In the genomic region with DNA sequence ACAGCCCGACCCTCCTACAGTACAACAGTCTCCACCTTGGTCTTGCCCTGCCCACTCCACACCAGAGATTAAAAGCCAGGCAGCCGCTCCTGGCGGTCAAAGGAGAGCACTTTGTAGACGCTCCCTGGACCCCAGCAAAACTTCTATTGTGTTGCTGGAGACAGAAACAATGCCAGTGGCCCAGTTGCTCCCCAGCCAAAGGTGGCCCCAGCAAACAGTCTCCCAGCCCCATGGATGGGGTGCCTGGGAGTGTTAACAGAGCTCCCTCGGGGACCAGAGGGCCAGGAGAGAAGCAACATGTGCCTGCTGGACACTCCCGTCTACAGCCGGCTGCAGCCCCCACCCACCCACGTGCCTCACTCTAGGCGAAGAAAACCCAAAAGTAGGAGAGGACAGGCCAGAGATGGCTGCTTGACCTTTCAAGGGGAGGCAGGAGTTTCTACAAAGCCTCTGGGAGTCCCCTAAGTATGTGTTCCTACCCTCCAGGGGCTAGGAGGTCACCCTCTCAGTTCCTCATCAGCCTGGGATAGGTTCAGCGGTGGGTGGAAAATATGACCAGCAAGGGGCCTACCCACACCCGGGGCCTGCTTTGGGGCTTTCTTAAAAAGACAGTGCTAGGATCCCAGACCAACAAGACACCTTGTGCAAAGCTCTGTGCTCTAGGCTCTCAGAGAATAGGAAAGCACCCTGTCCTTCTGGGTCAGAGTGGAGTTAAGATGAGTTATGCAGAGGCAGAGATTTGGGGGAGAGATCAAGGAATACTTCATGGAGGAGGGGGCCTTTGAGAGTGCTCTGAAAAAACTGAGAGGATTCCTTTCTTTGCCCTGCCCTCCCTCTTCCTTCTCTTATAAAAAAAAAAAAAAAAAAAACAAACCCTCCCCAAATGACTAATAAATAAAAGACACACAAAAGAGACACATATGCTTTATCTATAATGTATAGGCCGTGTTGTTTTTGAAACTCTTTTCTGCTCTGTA, we compare ENCODE assay signal across 1 cellular context.
TF ChIP-seq lines count a peak whose summit lies in the region.

No MANE protein-coding gene starts in this region.

TF ChIP-seq in K562, 482 proteins besides CTCF, POLR2A, EP300 and RAD21 (continued from another document and continues in another):
- TF ChIP-seq ATF4 (CRISPR knock-in tag; IDR thresholded peaks at IDR 0.05): no peak
- TF ChIP-seq POLR3G (IDR thresholded peaks at IDR 0.05; ENCODE audit: extremely low read depth, insufficient read length, insufficient replicate concordance): no peak
- TF ChIP-seq HDAC8 (tag; IDR thresholded peaks at IDR 0.05): no peak
- 0 out of 2 replicates have a peak, but pooled peaks have one; percentile 45 for TF ChIP-seq BCOR (IDR thresholded peaks at IDR 0.05)
- TF ChIP-seq VEZF1 (CRISPR knock-in tag; IDR thresholded peaks at IDR 0.05): 0 out of 2 replicates have a peak, but pooled peaks have one; percentile 23
- TF ChIP-seq, protein P1, sequence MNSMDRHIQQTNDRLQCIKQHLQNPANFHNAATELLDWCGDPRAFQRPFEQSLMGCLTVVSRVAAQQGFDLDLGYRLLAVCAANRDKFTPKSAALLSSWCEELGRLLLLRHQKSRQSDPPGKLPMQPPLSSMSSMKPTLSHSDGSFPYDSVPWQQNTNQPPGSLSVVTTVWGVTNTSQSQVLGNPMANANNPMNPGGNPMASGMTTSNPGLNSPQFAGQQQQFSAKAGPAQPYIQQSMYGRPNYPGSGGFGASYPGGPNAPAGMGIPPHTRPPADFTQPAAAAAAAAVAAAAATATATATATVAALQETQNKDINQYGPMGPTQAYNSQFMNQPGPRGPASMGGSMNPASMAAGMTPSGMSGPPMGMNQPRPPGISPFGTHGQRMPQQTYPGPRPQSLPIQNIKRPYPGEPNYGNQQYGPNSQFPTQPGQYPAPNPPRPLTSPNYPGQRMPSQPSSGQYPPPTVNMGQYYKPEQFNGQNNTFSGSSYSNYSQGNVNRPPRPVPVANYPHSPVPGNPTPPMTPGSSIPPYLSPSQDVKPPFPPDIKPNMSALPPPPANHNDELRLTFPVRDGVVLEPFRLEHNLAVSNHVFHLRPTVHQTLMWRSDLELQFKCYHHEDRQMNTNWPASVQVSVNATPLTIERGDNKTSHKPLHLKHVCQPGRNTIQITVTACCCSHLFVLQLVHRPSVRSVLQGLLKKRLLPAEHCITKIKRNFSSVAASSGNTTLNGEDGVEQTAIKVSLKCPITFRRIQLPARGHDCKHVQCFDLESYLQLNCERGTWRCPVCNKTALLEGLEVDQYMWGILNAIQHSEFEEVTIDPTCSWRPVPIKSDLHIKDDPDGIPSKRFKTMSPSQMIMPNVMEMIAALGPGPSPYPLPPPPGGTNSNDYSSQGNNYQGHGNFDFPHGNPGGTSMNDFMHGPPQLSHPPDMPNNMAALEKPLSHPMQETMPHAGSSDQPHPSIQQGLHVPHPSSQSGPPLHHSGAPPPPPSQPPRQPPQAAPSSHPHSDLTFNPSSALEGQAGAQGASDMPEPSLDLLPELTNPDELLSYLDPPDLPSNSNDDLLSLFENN (IDR thresholded peaks at IDR 0.05; ENCODE audit: low read depth in 2 of 2, low read length in 2 of 2): no peak
- no peak for TF ChIP-seq POLR2H (tag; IDR thresholded peaks at IDR 0.05; ENCODE audit: low read depth)
- TF ChIP-seq HES1 (IDR thresholded peaks at IDR 0.05; ENCODE audit: low read depth): no peak
- no peak for TF ChIP-seq ZNF57 (CRISPR knock-in tag; IDR thresholded peaks at IDR 0.05)
- TF ChIP-seq NFIC (IDR thresholded peaks at IDR 0.05): no peak
- TF ChIP-seq, protein P2, sequence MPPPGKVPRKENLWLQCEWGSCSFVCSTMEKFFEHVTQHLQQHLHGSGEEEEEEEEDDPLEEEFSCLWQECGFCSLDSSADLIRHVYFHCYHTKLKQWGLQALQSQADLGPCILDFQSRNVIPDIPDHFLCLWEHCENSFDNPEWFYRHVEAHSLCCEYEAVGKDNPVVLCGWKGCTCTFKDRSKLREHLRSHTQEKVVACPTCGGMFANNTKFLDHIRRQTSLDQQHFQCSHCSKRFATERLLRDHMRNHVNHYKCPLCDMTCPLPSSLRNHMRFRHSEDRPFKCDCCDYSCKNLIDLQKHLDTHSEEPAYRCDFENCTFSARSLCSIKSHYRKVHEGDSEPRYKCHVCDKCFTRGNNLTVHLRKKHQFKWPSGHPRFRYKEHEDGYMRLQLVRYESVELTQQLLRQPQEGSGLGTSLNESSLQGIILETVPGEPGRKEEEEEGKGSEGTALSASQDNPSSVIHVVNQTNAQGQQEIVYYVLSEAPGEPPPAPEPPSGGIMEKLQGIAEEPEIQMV (tag; conservative IDR thresholded peaks at IDR 0.05; ENCODE audit: low read depth): no peak
- no peak for TF ChIP-seq NR2F6 (CRISPR knock-in tag; IDR thresholded peaks at IDR 0.05)
- TF ChIP-seq ZKSCAN3 (CRISPR knock-in tag; IDR thresholded peaks at IDR 0.05): no peak
- no peak for TF ChIP-seq U2AF2 (optimal IDR thresholded peaks at IDR 0.05; ENCODE audit: low read depth, low read length)
- no peak for TF ChIP-seq RBM17 (IDR thresholded peaks at IDR 0.05; ENCODE audit: borderline replicate concordance, low read depth, low read length)
- TF ChIP-seq RUNX1 (IDR thresholded peaks at IDR 0.05; ENCODE audit: low read depth): no peak
- no peak for TF ChIP-seq SRSF7 (optimal IDR thresholded peaks at IDR 0.05; ENCODE audit: low read depth, low read length)
- TF ChIP-seq SMC3 (conservative IDR thresholded peaks at IDR 0.05; ENCODE audit: insufficient read depth, low read depth, low read length): no peak
- TF ChIP-seq E2F6 (IDR thresholded peaks at IDR 0.05; ENCODE audit: borderline replicate concordance in 1 of 2, extremely low read depth in 1 of 2, insufficient read depth in 1 of 2, insufficient read length in 1 of 2, low read depth in 1 of 2, low read length in 1 of 2, poor library complexity in 1 of 2, severe bottlenecking in 1 of 2): peak; percentile 48 to 60
- TF ChIP-seq POLR3A (IDR thresholded peaks at IDR 0.05; ENCODE audit: borderline replicate concordance, extremely low read depth, insufficient read depth, insufficient read length): no peak
- TF ChIP-seq L3MBTL2 (IDR thresholded peaks at IDR 0.05): peak; percentile 90
- no peak for TF ChIP-seq COPS2 (conservative IDR thresholded peaks at IDR 0.05)
- peak in 1 of 2 experiments; percentile 50; a peak in 2 of 4 replicates for TF ChIP-seq MNT (conservative IDR thresholded peaks at IDR 0.05)
- TF ChIP-seq TBL1XR1 (IDR thresholded peaks at IDR 0.05; ENCODE audit: low read length in 2 of 2): no peak
- TF ChIP-seq, protein P3, sequence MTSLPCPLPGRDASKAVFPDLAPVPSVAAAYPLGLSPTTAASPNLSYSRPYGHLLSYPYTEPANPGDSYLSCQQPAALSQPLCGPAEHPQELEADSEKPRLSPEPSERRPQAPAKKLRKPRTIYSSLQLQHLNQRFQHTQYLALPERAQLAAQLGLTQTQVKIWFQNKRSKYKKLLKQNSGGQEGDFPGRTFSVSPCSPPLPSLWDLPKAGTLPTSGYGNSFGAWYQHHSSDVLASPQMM (CRISPR knock-in tag; IDR thresholded peaks at IDR 0.05): no peak
- no peak for TF ChIP-seq CTBP1 (IDR thresholded peaks at IDR 0.05; ENCODE audit: borderline replicate concordance)
- TF ChIP-seq ARID3A (IDR thresholded peaks at IDR 0.05; ENCODE audit: borderline replicate concordance, low read depth, low read length): no peak
- no peak for TF ChIP-seq ARID4B (CRISPR knock-in tag; IDR thresholded peaks at IDR 0.05)
